In genomic region chr1:208420021-208420420, GRCh38 we compare ENCODE assay signal across 27 cellular contexts.
"Had no signal": no experiment of that assay in that cellular context is flagged by ENCODE, and none has a peak within 500 bp of the region (broad histone marks: within the 10 kb centered on the region; RNA-seq: fewer than 3 reads in every experiment).

No MANE protein-coding gene starts in this region.

- H3K9ac ChIP-seq: parathyroid adenoma had no signal

- H3K4me2 ChIP-seq: hepatocyte, smooth muscle cell had no signal

- H3K36me3 Mint-ChIP-seq: memory B cell; naive thymus-derived CD4-positive, alpha-beta T cell; natural killer cell treated with Interleukin-12 subunit alpha and Interleukin-12 subunit beta and Interleukin-15 and Interleukin-18, amount 100 ng/mL, for 72 hours; stimulated activated memory B cell treated with anti-CD40 and anti-IgM and Interleukin-4, amounts not matched to agents 10 μg/mL and 1 μg/mL and 100 μg/mL, for 72 hours; type B pancreatic cell had no signal

- H3K4me3 ChIP-seq: hepatocyte, left ventricle myocardium inferior, lung, mucosa of descending colon, psoas muscle, sigmoid colon, smooth muscle cell, tibial nerve, uterus had no signal

- H3K36me3 ChIP-seq: left ventricle myocardium inferior, neutrophil, sigmoid colon, tibial nerve, uterus had no signal

- H3K9me3 ChIP-seq: mucosa of descending colon, neutrophil, psoas muscle, sigmoid colon, uterus had no signal

- DNase-seq: left ventricle myocardium inferior; midbrain; mucosa of descending colon; naive thymus-derived CD4-positive, alpha-beta T cell; occipital lobe; psoas muscle; sigmoid colon; stimulated activated CD4-positive, alpha-beta T cell treated with anti-CD3 and anti-CD28 coated beads, Interleukin-1b, Interleukin-23, amount 100 ng/mL, for 48 hours; stimulated activated CD4-positive, alpha-beta T cell treated with anti-CD3 and anti-CD28 coated beads, Interleukin-2, amount 100 ng/mL, for 48 hours; stimulated activated CD4-positive, alpha-beta T cell treated with anti-CD3 and anti-CD28 coated beads, Interleukin-4, amount 100 ng/mL, for 4 hours; stimulated activated CD8-positive, alpha-beta memory T cell treated with anti-CD3 and anti-CD28 coated beads, Interleukin-4, amount 100 ng/mL, for 48 hours; stimulated activated naive CD4-positive, alpha-beta T cell treated with Interleukin-2 at 50 U/mL for 16 hours; stimulated activated naive CD8-positive, alpha-beta T cell treated with anti-CD3 and anti-CD28 coated beads, Interleukin-15, amount 100 ng/mL, for 72 hours; substantia nigra; uterus had no signal

- H2AFZ ChIP-seq: hepatocyte, parathyroid adenoma had no signal

- FAIRE-seq: islet of Langerhans had no signal

- H3K9me3 Mint-ChIP-seq: naive thymus-derived CD4-positive, alpha-beta T cell; stimulated activated naive CD8-positive, alpha-beta T cell treated with anti-CD3 and anti-CD28 coated beads, Interleukin-15, amount 100 ng/mL, for 72 hours; type B pancreatic cell had no signal

- H3K4me1 ChIP-seq: left ventricle myocardium inferior, parathyroid adenoma, psoas muscle, sigmoid colon, tibial nerve, uterus had no signal

- H3K4me3 Mint-ChIP-seq: memory B cell; naive thymus-derived CD4-positive, alpha-beta T cell; natural killer cell treated with Interleukin-12 subunit alpha and Interleukin-12 subunit beta and Interleukin-15 and Interleukin-18, amount 100 ng/mL, for 72 hours; neural crest cell; stimulated activated memory B cell treated with anti-CD40 and anti-IgM and Interleukin-4, amounts not matched to agents 10 μg/mL and 1 μg/mL and 100 μg/mL, for 72 hours; stimulated activated naive CD8-positive, alpha-beta T cell treated with anti-CD3 and anti-CD28 coated beads, Interleukin-15, amount 100 ng/mL, for 72 hours; type B pancreatic cell had no signal

- H3K79me2 ChIP-seq: hepatocyte, parathyroid adenoma had no signal

- H3K4me1 Mint-ChIP-seq: memory B cell; naive thymus-derived CD4-positive, alpha-beta T cell; neural crest cell; stimulated activated memory B cell treated with anti-CD40 and anti-IgM and Interleukin-4, amounts not matched to agents 10 μg/mL and 1 μg/mL and 100 μg/mL, for 72 hours; stimulated activated naive CD8-positive, alpha-beta T cell treated with anti-CD3 and anti-CD28 coated beads, Interleukin-15, amount 100 ng/mL, for 72 hours had no signal

- H3K27ac Mint-ChIP-seq: memory B cell; naive thymus-derived CD4-positive, alpha-beta T cell; natural killer cell treated with Interleukin-12 subunit alpha and Interleukin-12 subunit beta and Interleukin-15 and Interleukin-18, amount 100 ng/mL, for 72 hours; stimulated activated memory B cell treated with anti-CD40 and anti-IgM and Interleukin-4, amounts not matched to agents 10 μg/mL and 1 μg/mL and 100 μg/mL, for 72 hours; stimulated activated naive CD8-positive, alpha-beta T cell treated with anti-CD3 and anti-CD28 coated beads, Interleukin-15, amount 100 ng/mL, for 72 hours; type B pancreatic cell had no signal

- H3K27me3 ChIP-seq: hepatocyte, neutrophil, sigmoid colon, tibial nerve, uterus had no signal

- H3K27ac ChIP-seq: hepatocyte, left ventricle myocardium inferior, neutrophil, parathyroid adenoma, psoas muscle, sigmoid colon, tibial nerve, uterus had no signal

- ATAC-seq: mucosa of descending colon; naive thymus-derived CD4-positive, alpha-beta T cell; psoas muscle; stimulated activated memory B cell treated with anti-CD40 and anti-IgM and Interleukin-4, amounts not matched to agents 10 μg/mL and 1 μg/mL and 100 μg/mL, for 72 hours; stimulated activated naive CD8-positive, alpha-beta T cell treated with anti-CD3 and anti-CD28 coated beads, Interleukin-15, amount 100 ng/mL, for 72 hours had no signal
